1 cellular context compared by ENCODE assay signal in genomic region chr1:10430216-10431064, GRCh38.
TF ChIP-seq lines count a peak whose summit lies in the region.

Gene CENPS, plus strand, starts transcription at chr1:10430433. Its CDS starts 85 bp downstream, at chr1:10430518.

TF ChIP-seq in K562, 482 proteins besides CTCF, POLR2A, EP300 and RAD21 (continued from another document and continues in another):
- TF ChIP-seq CHAMP1 (IDR thresholded peaks at IDR 0.05) (no peak), CBFA2T3 (IDR thresholded peaks at IDR 0.05) (0 out of 2 replicates have a peak, but pooled peaks have one; percentile 17), HMG20B (CRISPR knock-in tag; IDR thresholded peaks at IDR 0.05) (no peak), HBP1 (CRISPR knock-in tag; IDR thresholded peaks at IDR 0.05) (peak; percentile 85), ZNF717 (CRISPR knock-in tag; IDR thresholded peaks at IDR 0.05) (no peak), CBFA2T2 (conservative IDR thresholded peaks at IDR 0.05) (no peak), ZBTB12 (CRISPR knock-in tag; IDR thresholded peaks at IDR 0.05) (peak; percentile 56; the same call in 1 of the 2 replicates), BACH1 (tag; IDR thresholded peaks at IDR 0.05) (no peak), ZNF445 (CRISPR knock-in tag; IDR thresholded peaks at IDR 0.05; ENCODE audit: low read depth) (no peak), POLR3G (IDR thresholded peaks at IDR 0.05; ENCODE audit: extremely low read depth, insufficient read length, insufficient replicate concordance) (no peak), TEAD4 (IDR thresholded peaks at IDR 0.05; ENCODE audit: low read length) (peak; percentile 53; the same call in 1 of the 2 replicates), TEAD4 (CRISPR knock-in tag; IDR thresholded peaks at IDR 0.05; ENCODE audit: borderline replicate concordance) (no peak), C11orf30 (IDR thresholded peaks at IDR 0.05; ENCODE audit: low read depth) (peak; percentile 91), MEIS2 (IDR thresholded peaks at IDR 0.05; ENCODE audit: partially characterized antibody) (peak; percentile 88), ZNF639 (CRISPR knock-in tag; conservative IDR thresholded peaks at IDR 0.05 in 1 of 2, IDR thresholded peaks at IDR 0.05 in 1 of 2) (peak in 1 of 2 experiments; percentile 90; a peak in 2 of 4 replicates), ZFP91 (CRISPR knock-in tag; IDR thresholded peaks at IDR 0.05) (0 out of 2 replicates have a peak, but pooled peaks have one; percentile 4), ARNT (IDR thresholded peaks at IDR 0.05) (no peak), E2F5 (CRISPR knock-in tag; IDR thresholded peaks at IDR 0.05) (peak; percentile 99), ID3 (CRISPR knock-in tag; IDR thresholded peaks at IDR 0.05) (no peak), ID3 (tag; IDR thresholded peaks at IDR 0.05) (peak; percentile 88), ZNF124 (CRISPR knock-in tag; IDR thresholded peaks at IDR 0.05) (0 out of 2 replicates have a peak, but pooled peaks have one; percentile 29), ZSCAN29 (IDR thresholded peaks at IDR 0.05) (peak; percentile 66; the same call in 1 of the 2 replicates), MTF1 (CRISPR knock-in tag; IDR thresholded peaks at IDR 0.05; ENCODE audit: borderline replicate concordance) (no peak), ZNF583 (CRISPR knock-in tag; IDR thresholded peaks at IDR 0.05) (peak; percentile 71; the same call in 1 of the 2 replicates), ARID3A (IDR thresholded peaks at IDR 0.05; ENCODE audit: borderline replicate concordance, low read depth, low read length) (no peak), ZNF277 (CRISPR knock-in tag; IDR thresholded peaks at IDR 0.05; ENCODE audit: borderline replicate concordance) (no peak), ATF6 (CRISPR knock-in tag; IDR thresholded peaks at IDR 0.05) (peak; percentile 86), KLF6 (CRISPR knock-in tag; IDR thresholded peaks at IDR 0.05; ENCODE audit: borderline replicate concordance) (peak; percentile 79; the same call in 1 of the 2 replicates), RHOXF2B (CRISPR knock-in tag; conservative IDR thresholded peaks at IDR 0.05) (no peak), MAX (CRISPR knock-in tag; IDR thresholded peaks at IDR 0.05) (peak; percentile 95), UBTF (IDR thresholded peaks at IDR 0.05; ENCODE audit: borderline replicate concordance in 1 of 2, low read depth in 2 of 2, low read length in 2 of 2) (peak in 1 of 2 experiments; percentile 48; a peak in 2 of 4 replicates), ZFP30 (CRISPR knock-in tag; IDR thresholded peaks at IDR 0.05; ENCODE audit: borderline replicate concordance) (no peak)
